8 cellular contexts compared by ENCODE assay signal in the genomic region with DNA sequence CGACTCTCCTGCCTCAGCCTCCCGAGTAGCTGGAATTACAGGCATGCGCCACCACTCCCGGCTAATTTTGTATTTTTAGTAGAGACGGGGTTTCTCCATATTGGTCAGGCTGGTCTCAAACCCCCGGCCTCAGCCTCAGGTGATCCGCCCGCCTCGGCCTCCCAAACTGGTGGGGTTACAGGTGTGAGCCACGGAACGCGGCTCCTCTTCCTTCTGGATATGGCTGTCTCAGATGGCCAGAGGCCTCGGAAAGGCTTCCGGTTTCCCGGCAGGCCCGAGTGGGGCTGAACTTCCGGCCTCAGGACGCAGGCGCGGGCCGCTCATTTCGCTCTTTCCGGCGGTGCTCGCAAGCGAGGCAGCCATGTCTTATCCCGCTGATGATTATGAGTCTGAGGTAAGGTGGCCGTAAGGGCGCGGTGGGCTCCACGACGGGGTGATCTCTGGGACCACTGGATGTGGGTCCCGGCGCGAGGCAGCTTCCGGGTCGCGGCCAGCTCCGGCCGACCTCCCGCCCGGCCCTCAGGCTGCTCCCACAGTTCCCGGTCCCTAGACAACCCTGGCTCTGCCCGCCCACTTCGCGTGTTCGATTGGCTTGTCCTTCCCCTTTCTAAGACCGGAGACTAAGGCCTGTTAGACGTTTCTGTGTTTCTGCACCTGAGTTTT. TPM values are rescaled to one million over a fixed set of nuclear protein-coding genes. Genes with fewer than 3 reads are reported as not detected.
DNase-seq lines count a peak whose midpoint lies in the region; ATAC-seq and TF ChIP-seq lines count a peak whose summit lies in the region.

EIF3L (plus strand) TSS at position 331 of the 663 bp plus-strand sequence; CDS start at position 362, 31 bp downstream.

- no peaks in the 10 kb centered on the region for H3K9me3 Mint-ChIP-seq in stimulated activated naive CD8-positive, alpha-beta T cell treated with anti-CD3 and anti-CD28 coated beads, Interleukin-15, amount 100 ng/mL, for 72 hours

- peak within 1 kb of the TSS; percentile 94 for H3K4me3 ChIP-seq in fibroblast of villous mesenchyme (ENCODE audit: low read depth, low read length)
- peak within 1 kb of the TSS; percentile 94 for H3K4me3 ChIP-seq in neural cell (ENCODE audit: low read length)

- peak within 1 kb of the TSS; percentile 99 to 100 for H3K27ac Mint-ChIP-seq in stimulated activated naive CD8-positive, alpha-beta T cell treated with anti-CD3 and anti-CD28 coated beads, Interleukin-15, amount 100 ng/mL, for 72 hours

- peak within 1 kb of the TSS; percentile 93 for H3K27ac ChIP-seq in neural cell (ENCODE audit: low read length)

- H3K4me1 Mint-ChIP-seq in stimulated activated naive CD8-positive, alpha-beta T cell treated with anti-CD3 and anti-CD28 coated beads, Interleukin-15, amount 100 ng/mL, for 72 hours, result peaks cover 47% of the 10 kb centered on the region

- no peaks in the 10 kb centered on the region for H3K9me2 ChIP-seq in neural cell (ENCODE audit: insufficient read depth, low read length)

- ATAC-seq in GM21825 (IDR thresholded peaks at IDR 0.05; ENCODE audit: unreplicated experiment), result peak; percentile 70
- peak; percentile 78 for ATAC-seq in stimulated activated naive CD8-positive, alpha-beta T cell treated with anti-CD3 and anti-CD28 coated beads, Interleukin-15, amount 100 ng/mL, for 72 hours

- peak within 1 kb of the TSS; percentile 73 for H2AFZ ChIP-seq in neural cell (ENCODE audit: low read depth, low read length)

- H3F3A ChIP-seq in neural cell (ENCODE audit: insufficient read depth, low read length, poor library complexity, severe bottlenecking), result peaks cover 6% of the 10 kb centered on the region

- H3K36me3 ChIP-seq in neural cell (ENCODE audit: insufficient read depth, low read length), result no peaks in the 10 kb centered on the region

- peak; percentile 32 for TF ChIP-seq RAD21 in neural cell (conservative IDR thresholded peaks at IDR 0.05)

- H3K27me3 Mint-ChIP-seq in stimulated activated naive CD8-positive, alpha-beta T cell treated with anti-CD3 and anti-CD28 coated beads, Interleukin-15, amount 100 ng/mL, for 72 hours, result no peaks in the 10 kb centered on the region

- H3K79me2 ChIP-seq in neural cell (replicated peaks; ENCODE audit: insufficient read depth, low read length), result peaks cover 22% of the 10 kb centered on the region

- peak; percentile 38 for TF ChIP-seq EP300 in neural cell (conservative IDR thresholded peaks at IDR 0.05; ENCODE audit: poor library complexity, severe bottlenecking)

- H3K27me3 ChIP-seq in neural cell (ENCODE audit: insufficient read depth, low read depth, low read length), result no peaks in the 10 kb centered on the region

- H3K4me3 Mint-ChIP-seq in stimulated activated naive CD8-positive, alpha-beta T cell treated with anti-CD3 and anti-CD28 coated beads, Interleukin-15, amount 100 ng/mL, for 72 hours, result peak within 1 kb of the TSS; percentile 99 to 100

- H3K9me3 ChIP-seq in neural cell (ENCODE audit: low read length), result no peaks in the 10 kb centered on the region

- no peak for TF ChIP-seq CTCF in fibroblast of villous mesenchyme (IDR thresholded peaks at IDR 0.05; ENCODE audit: insufficient read depth, low read depth, low read length)
- no peak for TF ChIP-seq CTCF in neural cell (IDR thresholded peaks at IDR 0.05; ENCODE audit: poor library complexity, severe bottlenecking)

- no peaks in the 10 kb centered on the region for H4K20me1 ChIP-seq in neural cell (ENCODE audit: insufficient read depth)

- peak within 1 kb of the TSS; percentile 74 for H3K4me2 ChIP-seq in neural cell (ENCODE audit: low read length)

- peak; percentile 59 for DNase-seq in DMS79 (lab: John Stamatoyannopoulos, UW)
- DNase-seq in LoVo (ENCODE audit: low spot score), result peak; percentile 91
- DNase-seq in SIG-M5 treated with dmso at 0.1 percent for 504 hours (lab: John Stamatoyannopoulos, UW; ENCODE audit: unreplicated experiment), result peak; percentile 77
- peak; percentile 84 for DNase-seq in activated gamma-delta T cell treated with Interleukin-2 at 50 U/mL for 16 hours
- peak; percentile 91 for DNase-seq in fibroblast of villous mesenchyme (ENCODE audit: low read depth)
- DNase-seq in stimulated activated naive CD8-positive, alpha-beta T cell treated with anti-CD3 and anti-CD28 coated beads, Interleukin-15, amount 100 ng/mL, for 72 hours, result peak; percentile 83 to 90

- H3K9ac ChIP-seq in neural cell (ENCODE audit: low read length), result peak within 1 kb of the TSS; percentile 88

TF ChIP-seq in neural cell, 6 proteins besides CTCF, POLR2A, EP300 and RAD21:
- TF ChIP-seq MXI1 (conservative IDR thresholded peaks at IDR 0.05; ENCODE audit: poor library complexity, severe bottlenecking), result peak; percentile 93
- TF ChIP-seq TAF1 (IDR thresholded peaks at IDR 0.05; ENCODE audit: low read depth), result peak; percentile 61
- TF ChIP-seq, protein P1, sequence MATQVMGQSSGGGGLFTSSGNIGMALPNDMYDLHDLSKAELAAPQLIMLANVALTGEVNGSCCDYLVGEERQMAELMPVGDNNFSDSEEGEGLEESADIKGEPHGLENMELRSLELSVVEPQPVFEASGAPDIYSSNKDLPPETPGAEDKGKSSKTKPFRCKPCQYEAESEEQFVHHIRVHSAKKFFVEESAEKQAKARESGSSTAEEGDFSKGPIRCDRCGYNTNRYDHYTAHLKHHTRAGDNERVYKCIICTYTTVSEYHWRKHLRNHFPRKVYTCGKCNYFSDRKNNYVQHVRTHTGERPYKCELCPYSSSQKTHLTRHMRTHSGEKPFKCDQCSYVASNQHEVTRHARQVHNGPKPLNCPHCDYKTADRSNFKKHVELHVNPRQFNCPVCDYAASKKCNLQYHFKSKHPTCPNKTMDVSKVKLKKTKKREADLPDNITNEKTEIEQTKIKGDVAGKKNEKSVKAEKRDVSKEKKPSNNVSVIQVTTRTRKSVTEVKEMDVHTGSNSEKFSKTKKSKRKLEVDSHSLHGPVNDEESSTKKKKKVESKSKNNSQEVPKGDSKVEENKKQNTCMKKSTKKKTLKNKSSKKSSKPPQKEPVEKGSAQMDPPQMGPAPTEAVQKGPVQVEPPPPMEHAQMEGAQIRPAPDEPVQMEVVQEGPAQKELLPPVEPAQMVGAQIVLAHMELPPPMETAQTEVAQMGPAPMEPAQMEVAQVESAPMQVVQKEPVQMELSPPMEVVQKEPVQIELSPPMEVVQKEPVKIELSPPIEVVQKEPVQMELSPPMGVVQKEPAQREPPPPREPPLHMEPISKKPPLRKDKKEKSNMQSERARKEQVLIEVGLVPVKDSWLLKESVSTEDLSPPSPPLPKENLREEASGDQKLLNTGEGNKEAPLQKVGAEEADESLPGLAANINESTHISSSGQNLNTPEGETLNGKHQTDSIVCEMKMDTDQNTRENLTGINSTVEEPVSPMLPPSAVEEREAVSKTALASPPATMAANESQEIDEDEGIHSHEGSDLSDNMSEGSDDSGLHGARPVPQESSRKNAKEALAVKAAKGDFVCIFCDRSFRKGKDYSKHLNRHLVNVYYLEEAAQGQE (IDR thresholded peaks at IDR 0.05; ENCODE audit: borderline replicate concordance), result peak; percentile 66
- TF ChIP-seq EZH2 (IDR thresholded peaks at IDR 0.05; ENCODE audit: borderline replicate concordance, insufficient read depth, low read length, poor library complexity, severe bottlenecking), result no peak
- TF ChIP-seq POLR2AphosphoS5 (IDR thresholded peaks at IDR 0.05), result peak; percentile 96
- TF ChIP-seq SMC3 (conservative IDR thresholded peaks at IDR 0.05; ENCODE audit: poor library complexity), result peak; percentile 26

RNA-seq across cellular contexts. Expression of gene EIF3L, which starts in this region (rescaled TPM):
- 230 and 285 TPM in 2 replicates for total RNA-seq in fibroblast of villous mesenchyme
- polyA plus RNA-seq in neural cell, result 352 and 396 TPM in 2 replicates
- polyA minus RNA-seq in neural cell, result 527 and 529 TPM in 2 replicates

Comparison
In these comparisons a context has a peak if more than half of its experiments do, and no peak if none do; other contexts are left out.
1. Peak in every context shown above with its lines: DNase-seq, ATAC-seq, H3K4me3 ChIP-seq and H3K27ac ChIP-seq.